ENCODE assay signal across 16 cellular contexts in genomic region chr2:143428700-143429099, GRCh38.
DNase-seq lines count a peak whose midpoint lies in the region; ATAC-seq, FAIRE-seq and TF ChIP-seq lines count a peak whose summit lies in the region.
"Had no signal": no experiment of that assay in that cellular context is flagged by ENCODE, and none has a peak within 500 bp of the region (broad histone marks: within the 10 kb centered on the region; RNA-seq: fewer than 3 reads in every experiment).

No MANE protein-coding gene starts in this region.

- no peaks in the 10 kb centered on the region for H3K9me3 Mint-ChIP-seq in activated CD8-positive, alpha-beta T cell treated with anti-CD3 and anti-CD28 coated beads for 36 hours
- no peaks in the 10 kb centered on the region for H3K9me3 Mint-ChIP-seq in activated CD8-positive, alpha-beta T cell treated with anti-CD3 and anti-CD28 coated beads, Interleukin-2, amount 10 ng/mL, durations not matched to agents 7 days and 5 days (ENCODE audit: insufficient read depth)
- H3K9me3 Mint-ChIP-seq: brain; naive thymus-derived CD8-positive, alpha-beta T cell had no signal

- no peak overlapping the region for H3K27ac Mint-ChIP-seq in activated CD8-positive, alpha-beta T cell treated with anti-CD3 and anti-CD28 coated beads for 36 hours
- no peak overlapping the region for H3K27ac Mint-ChIP-seq in activated CD8-positive, alpha-beta T cell treated with anti-CD3 and anti-CD28 coated beads, Interleukin-2, amount 10 ng/mL, durations not matched to agents 7 days and 5 days
- H3K27ac Mint-ChIP-seq: brain had no signal

- H3K36me3 Mint-ChIP-seq in activated CD8-positive, alpha-beta T cell treated with anti-CD3 and anti-CD28 coated beads for 36 hours (ENCODE audit: low read depth) = peaks cover 13% of the 10 kb centered on the region
- peaks cover 9% of the 10 kb centered on the region for H3K36me3 Mint-ChIP-seq in activated CD8-positive, alpha-beta T cell treated with anti-CD3 and anti-CD28 coated beads, Interleukin-2, amount 10 ng/mL, durations not matched to agents 7 days and 5 days (ENCODE audit: low read depth)
- H3K36me3 Mint-ChIP-seq: brain had no signal

- no peak overlapping the region for H3K4me3 ChIP-seq in fibroblast of mammary gland (ENCODE audit: control insufficient read depth, low read depth, low read length)
- H3K4me3 ChIP-seq: lower lobe of right lung, PC-9, prostate gland, tibial artery had no signal

- POLR2A ChIA-PET in activated CD8-positive, alpha-beta T cell treated with anti-CD3 and anti-CD28 coated beads for 36 hours (lab: Charles Lee) = no interaction called here
- POLR2A ChIA-PET in activated CD8-positive, alpha-beta T cell treated with anti-CD3 and anti-CD28 coated beads, Interleukin-2, amount 10 ng/mL, durations not matched to agents 7 days and 5 days (lab: Charles Lee) = no interaction called here

- CTCF ChIA-PET in activated CD8-positive, alpha-beta T cell treated with anti-CD3 and anti-CD28 coated beads for 36 hours (lab: Charles Lee) = no interaction called here
- CTCF ChIA-PET in activated CD8-positive, alpha-beta T cell treated with anti-CD3 and anti-CD28 coated beads, Interleukin-2, amount 10 ng/mL, durations not matched to agents 7 days and 5 days (lab: Charles Lee) = no interaction called here

- peak; percentile 80 for FAIRE-seq in RCC 7860 (lab: Jason Lieb, UNC)

- peak; percentile 48 for DNase-seq in activated CD8-positive, alpha-beta T cell treated with anti-CD3 and anti-CD28 coated beads for 36 hours
- no peak for DNase-seq in activated CD8-positive, alpha-beta T cell treated with anti-CD3 and anti-CD28 coated beads, Interleukin-2, amount 10 ng/mL, durations not matched to agents 7 days and 5 days
- DNase-seq in EL = peak; percentile 15
- peak; percentile 59 for DNase-seq in RCC 7860 (ENCODE audit: low spot score)
- peak; percentile 36 for DNase-seq in fibroblast of mammary gland (ENCODE audit: low read depth)
- DNase-seq in DMS 273 (lab: John Stamatoyannopoulos, UW; ENCODE audit: unreplicated experiment) = no peak
- DNase-seq: lower lobe of right lung; naive thymus-derived CD8-positive, alpha-beta T cell; NCI-H187 treated with DMSO at 0.1 percent for 48 hours; NCI-H526 treated with DMSO at 0.1 percent for 48 hours; PC-9; tibial artery had no signal

- intact Hi-C loops in activated CD8-positive, alpha-beta T cell treated with anti-CD3 and anti-CD28 coated beads for 36 hours (cut with micrococcal nuclease) = no loop called here

- H3K27me3 Mint-ChIP-seq in activated CD8-positive, alpha-beta T cell treated with anti-CD3 and anti-CD28 coated beads for 36 hours = no peaks in the 10 kb centered on the region
- H3K27me3 Mint-ChIP-seq in activated CD8-positive, alpha-beta T cell treated with anti-CD3 and anti-CD28 coated beads, Interleukin-2, amount 10 ng/mL, durations not matched to agents 7 days and 5 days (ENCODE audit: low read depth) = no peaks in the 10 kb centered on the region
- H3K27me3 Mint-ChIP-seq: brain; naive thymus-derived CD8-positive, alpha-beta T cell had no signal

- peaks cover 50% of the 10 kb centered on the region for H3K4me1 Mint-ChIP-seq in activated CD8-positive, alpha-beta T cell treated with anti-CD3 and anti-CD28 coated beads for 36 hours (ENCODE audit: low read depth)
- H3K4me1 Mint-ChIP-seq in activated CD8-positive, alpha-beta T cell treated with anti-CD3 and anti-CD28 coated beads, Interleukin-2, amount 10 ng/mL, durations not matched to agents 7 days and 5 days (ENCODE audit: low read depth) = peaks cover 3% of the 10 kb centered on the region

- ATAC-seq in activated CD8-positive, alpha-beta T cell treated with anti-CD3 and anti-CD28 coated beads for 36 hours = peak; percentile 83
- no peak for ATAC-seq in activated CD8-positive, alpha-beta T cell treated with anti-CD3 and anti-CD28 coated beads, Interleukin-2, amount 10 ng/mL, durations not matched to agents 7 days and 5 days
- no peak for ATAC-seq in HG03565 (IDR thresholded peaks at IDR 0.05; ENCODE audit: unreplicated experiment)
- ATAC-seq in GM21717 (IDR thresholded peaks at IDR 0.05; ENCODE audit: unreplicated experiment) = no peak
- ATAC-seq: lower lobe of right lung; naive thymus-derived CD8-positive, alpha-beta T cell had no signal

- no peak overlapping the region for H3K4me3 Mint-ChIP-seq in activated CD8-positive, alpha-beta T cell treated with anti-CD3 and anti-CD28 coated beads for 36 hours
- H3K4me3 Mint-ChIP-seq in activated CD8-positive, alpha-beta T cell treated with anti-CD3 and anti-CD28 coated beads, Interleukin-2, amount 10 ng/mL, durations not matched to agents 7 days and 5 days = no peak overlapping the region
- H3K4me3 Mint-ChIP-seq: brain; naive thymus-derived CD8-positive, alpha-beta T cell had no signal

- TF ChIP-seq CTCF in activated CD8-positive, alpha-beta T cell treated with anti-CD3 and anti-CD28 coated beads for 36 hours (IDR thresholded peaks at IDR 0.05) = no peak
- TF ChIP-seq CTCF in fibroblast of mammary gland (conservative IDR thresholded peaks at IDR 0.05; ENCODE audit: control insufficient read depth, insufficient read depth, low read depth, low read length) = no peak

Comparison
In these comparisons a context has a peak if more than half of its experiments do, and no peak if none do; other contexts are left out.
1. DNase-seq: peak in activated CD8-positive, alpha-beta T cell treated with anti-CD3 and anti-CD28 coated beads for 36 hours (single experiment), EL (single experiment), RCC 7860 (single experiment) and fibroblast of mammary gland (single experiment); none in activated CD8-positive, alpha-beta T cell treated with anti-CD3 and anti-CD28 coated beads, Interleukin-2, amount 10 ng/mL, durations not matched to agents 7 days and 5 days (single experiment) and DMS 273 (single experiment).